16 cellular contexts compared by ENCODE assay signal in genomic region chr12:59619461-59620240, GRCh38. TPM values are rescaled to one million over a fixed set of nuclear protein-coding genes. Genes with fewer than 3 reads are reported as not detected.
DNase-seq lines count a peak whose midpoint lies in the region; ATAC-seq and TF ChIP-seq lines count a peak whose summit lies in the region.
"Had no signal": no experiment of that assay in that cellular context is flagged by ENCODE, and none has a peak within 500 bp of the region (broad histone marks: within the 10 kb centered on the region; RNA-seq: fewer than 3 reads in every experiment).

No MANE protein-coding gene starts in this region.

- H3K36me3 ChIP-seq in right atrium auricular region (no peaks in the 10 kb centered on the region), OCI-LY3 (replicated peaks; ENCODE audit: low read depth, low read length) (no peaks in the 10 kb centered on the region)
- H3K36me3 ChIP-seq: SJSA1, upper lobe of right lung had no signal

- no peak overlapping the region for H3K4me3 Mint-ChIP-seq in stimulated activated naive CD8-positive, alpha-beta T cell treated with anti-CD3 and anti-CD28 coated beads, Interleukin-15, amount 100 ng/mL, for 72 hours
- no peak overlapping the region for H3K4me3 Mint-ChIP-seq in activated CD4-positive, alpha-beta T cell treated with anti-CD3 and anti-CD28 coated beads, Interleukin-2, amount 10 ng/mL, durations not matched to agents 7 days and 5 days

- no peak overlapping the region for H2AFZ ChIP-seq in OCI-LY3 (ENCODE audit: low read depth, low read length)

- H3K27ac Mint-ChIP-seq in stimulated activated naive CD8-positive, alpha-beta T cell treated with anti-CD3 and anti-CD28 coated beads, Interleukin-15, amount 100 ng/mL, for 72 hours, result no peak overlapping the region
- no peak overlapping the region for H3K27ac Mint-ChIP-seq in activated CD4-positive, alpha-beta T cell treated with anti-CD3 and anti-CD28 coated beads, Interleukin-2, amount 10 ng/mL, durations not matched to agents 7 days and 5 days

- no peak for ATAC-seq in Right ventricle myocardium inferior
- peak; percentile 38 for ATAC-seq in HG02798 (IDR thresholded peaks at IDR 0.05; ENCODE audit: poor library complexity, unreplicated experiment)
- ATAC-seq in stimulated activated naive CD8-positive, alpha-beta T cell treated with anti-CD3 and anti-CD28 coated beads, Interleukin-15, amount 100 ng/mL, for 72 hours, result peak; percentile 86

- peaks cover 5% of the 10 kb centered on the region for H3K36me3 Mint-ChIP-seq in activated CD4-positive, alpha-beta T cell treated with anti-CD3 and anti-CD28 coated beads, Interleukin-2, amount 10 ng/mL, durations not matched to agents 7 days and 5 days (ENCODE audit: low read depth)

- H3K4me1 ChIP-seq in right atrium auricular region, result peaks cover 0 to 13% of the 10 kb centered on the region in 2 donors
- peaks cover 24% of the 10 kb centered on the region for H3K4me1 ChIP-seq in OCI-LY3 (ENCODE audit: low read length)
- H3K4me1 ChIP-seq: SJSA1, upper lobe of right lung had no signal

- TF ChIP-seq CTCF in right atrium auricular region (IDR thresholded peaks at IDR 0.05), result no peak
- no peak for TF ChIP-seq CTCF in OCI-LY3 (IDR thresholded peaks at IDR 0.05; ENCODE audit: low read depth, low read length)
- no peak for TF ChIP-seq CTCF in coronary artery (IDR thresholded peaks at IDR 0.05)

- no peak for DNase-seq in right atrium auricular region (ENCODE audit: low spot score)
- no peak for DNase-seq in Right ventricle myocardium inferior (ENCODE audit: missing footprints)
- no peak for DNase-seq in stimulated activated naive CD8-positive, alpha-beta T cell treated with anti-CD3 and anti-CD28 coated beads, Interleukin-15, amount 100 ng/mL, for 72 hours
- no peak for DNase-seq in NCI-H446 treated with DMSO at 0.1 percent for 48 hours (lab: John Stamatoyannopoulos, UW)
- DNase-seq in activated CD4-positive, alpha-beta T cell treated with anti-CD3 and anti-CD28 coated beads, Interleukin-2, amount 10 ng/mL, durations not matched to agents 7 days and 5 days, result no peak
- no peak for DNase-seq in coronary artery (ENCODE audit: low spot score)
- DNase-seq: cerebellar nuclear complex; DMS53; GOT3; NCI-H2171; NK-92 treated with Interleukin-12 subunit alpha and Interleukin-12 subunit beta, amount 100 ng/mL, for 24 hours; upper lobe of right lung had no signal

- H3K9me3 Mint-ChIP-seq in stimulated activated naive CD8-positive, alpha-beta T cell treated with anti-CD3 and anti-CD28 coated beads, Interleukin-15, amount 100 ng/mL, for 72 hours, result no peaks in the 10 kb centered on the region
- H3K9me3 Mint-ChIP-seq in activated CD4-positive, alpha-beta T cell treated with anti-CD3 and anti-CD28 coated beads, Interleukin-2, amount 10 ng/mL, durations not matched to agents 7 days and 5 days, result peaks cover 3% of the 10 kb centered on the region

- POLR2A ChIA-PET in activated CD4-positive, alpha-beta T cell treated with anti-CD3 and anti-CD28 coated beads, Interleukin-2, amount 10 ng/mL, durations not matched to agents 7 days and 5 days (lab: Charles Lee), result no interaction called here

- H3K9me3 ChIP-seq in right atrium auricular region (no peaks in the 10 kb centered on the region), OCI-LY3 (ENCODE audit: insufficient read depth, low read length) (no peaks in the 10 kb centered on the region)
- H3K9me3 ChIP-seq: SJSA1, upper lobe of right lung had no signal

- peak overlapping the region; percentile 72 for H3K4me2 ChIP-seq in OCI-LY3 (ENCODE audit: low read length)

- H3K27me3 Mint-ChIP-seq in stimulated activated naive CD8-positive, alpha-beta T cell treated with anti-CD3 and anti-CD28 coated beads, Interleukin-15, amount 100 ng/mL, for 72 hours, result no peaks in the 10 kb centered on the region
- no peaks in the 10 kb centered on the region for H3K27me3 Mint-ChIP-seq in activated CD4-positive, alpha-beta T cell treated with anti-CD3 and anti-CD28 coated beads, Interleukin-2, amount 10 ng/mL, durations not matched to agents 7 days and 5 days

- H3K27me3 ChIP-seq in right atrium auricular region, result no peaks in the 10 kb centered on the region
- H3K27me3 ChIP-seq in OCI-LY3 (ENCODE audit: low read depth, low read length), result no peaks in the 10 kb centered on the region
- H3K27me3 ChIP-seq: SJSA1, upper lobe of right lung had no signal

- H3K4me3 ChIP-seq in right atrium auricular region, result no peak overlapping the region
- peak overlapping the region; percentile 39; the same call in 1 of the 2 replicates for H3K4me3 ChIP-seq in OCI-LY3 (ENCODE audit: low read length)
- no peak overlapping the region for H3K4me3 ChIP-seq in coronary artery
- H3K4me3 ChIP-seq: SJSA1, upper lobe of right lung had no signal

- peaks cover 48% of the 10 kb centered on the region for H3K4me1 Mint-ChIP-seq in stimulated activated naive CD8-positive, alpha-beta T cell treated with anti-CD3 and anti-CD28 coated beads, Interleukin-15, amount 100 ng/mL, for 72 hours
- H3K4me1 Mint-ChIP-seq in activated CD4-positive, alpha-beta T cell treated with anti-CD3 and anti-CD28 coated beads, Interleukin-2, amount 10 ng/mL, durations not matched to agents 7 days and 5 days, result peaks cover 10% of the 10 kb centered on the region

- H3K27ac ChIP-seq in right atrium auricular region (peak overlapping the region; percentile 44 to 81), OCI-LY3 (ENCODE audit: low read length) (peak overlapping the region; percentile 56), coronary artery (peak overlapping the region in 1 of 2 donors; percentile 21)
- H3K27ac ChIP-seq: epithelial cell of prostate, SJSA1, upper lobe of right lung had no signal

- H3K79me2 ChIP-seq in OCI-LY3 (ENCODE audit: low read length), result peaks cover 9% of the 10 kb centered on the region

- CTCF ChIA-PET in activated CD4-positive, alpha-beta T cell treated with anti-CD3 and anti-CD28 coated beads, Interleukin-2, amount 10 ng/mL, durations not matched to agents 7 days and 5 days (lab: Charles Lee), result no interaction called here

- intact Hi-C loops in Right ventricle myocardium inferior (cut with DNase I), result loop anchor here (5.0 kb wide), 1 partner anchor 33 kb away; no protein-coding TSS in a partner anchor

- no peaks in the 10 kb centered on the region for H4K20me1 ChIP-seq in OCI-LY3 (ENCODE audit: insufficient read depth, low read length)

- H3K9ac ChIP-seq in OCI-LY3 (ENCODE audit: low read length), result no peak overlapping the region

RNA-seq across cellular contexts. Expression of gene SLC16A7, which starts 23.8 kb away (rescaled TPM):
- total RNA-seq in right atrium auricular region (100 to 1,000 TPM in 1 of 2 donors, 10 to 100 TPM in 1; 61.0 to 139 TPM), Right ventricle myocardium inferior (98.0 TPM)
- total RNA-seq in activated CD4-positive, alpha-beta T cell treated with anti-CD3 and anti-CD28 coated beads, Interleukin-2, amount 10 ng/mL, durations not matched to agents 7 days and 5 days, result 10 to 100 TPM; 41.9 to 46.7 TPM
